ENCODE assay signal across 8 cellular contexts in genomic region chr1:19310720-19311502, GRCh38. TPM values are rescaled to one million over a fixed set of nuclear protein-coding genes. Genes with fewer than 3 reads are reported as not detected.
DNase-seq lines count a peak whose midpoint lies in the region; TF ChIP-seq lines count a peak whose summit lies in the region.

No MANE protein-coding gene starts in this region.

- peak overlapping the region; percentile 99 for H2AFZ ChIP-seq in neuronal stem cell (ENCODE audit: low read length)

- no peak for TF ChIP-seq CTCF in epithelial cell of esophagus (IDR thresholded peaks at IDR 0.05; ENCODE audit: insufficient read depth, low read depth, low read length, missing control alignments)

- H3K18ac ChIP-seq in neuronal stem cell (ENCODE audit: low read length) = peak overlapping the region; percentile 96

- H3K36me3 Mint-ChIP-seq in activated CD4-positive, alpha-beta T cell treated with anti-CD3 and anti-CD28 coated beads, Interleukin-2, amount 10 ng/mL, durations not matched to agents 24 days and 14 days (ENCODE audit: low read depth) = peaks cover 9% of the 10 kb centered on the region

- H2BK120ac ChIP-seq in neuronal stem cell (ENCODE audit: low read depth, low read length) = no peak overlapping the region

- WGBS in neuronal stem cell (ENCODE audit: extremely low coverage in 2 of 2, insufficient read length in 2 of 2, insufficient replicate concordance in 1 of 2), 2 donors = no CpG with 5 or more reads among the region's 13 CpGs

- H3K4me3 Mint-ChIP-seq in activated CD4-positive, alpha-beta T cell treated with anti-CD3 and anti-CD28 coated beads, Interleukin-2, amount 10 ng/mL, durations not matched to agents 24 days and 14 days = peak overlapping the region; percentile 92

- no peaks in the 10 kb centered on the region for H3K9me3 ChIP-seq in neuronal stem cell (replicated peaks in 1 of 2; ENCODE audit: control insufficient read depth in 2 of 2, insufficient read depth in 1 of 2, low read depth in 1 of 2, low read length in 2 of 2)

- peaks cover 0 to 2% (median 0%) of the 10 kb centered on the region in 3 experiments for H3K27me3 ChIP-seq in neuronal stem cell (ENCODE audit: control insufficient read depth in 3 of 3, insufficient read depth in 3 of 3, low read depth in 1 of 3, low read length in 3 of 3)

- peak overlapping the region; percentile 76 for H3K4me3 ChIP-seq in epithelial cell of esophagus (ENCODE audit: low read length)
- H3K4me3 ChIP-seq in neuronal stem cell (ENCODE audit: low read length in 2 of 2) = peak overlapping the region; percentile 91 to 98

- H2BK5ac ChIP-seq in neuronal stem cell (ENCODE audit: low read length) = peak overlapping the region; percentile 63

- peak overlapping the region; percentile 94 for H3K14ac ChIP-seq in neuronal stem cell (ENCODE audit: low read length)

- H3K4me1 ChIP-seq in neuronal stem cell (ENCODE audit: control insufficient read depth in 2 of 2, insufficient read depth in 1 of 2, low read depth in 1 of 2, low read length in 2 of 2) = peaks cover 6 to 12% of the 10 kb centered on the region in 2 donors

- peak overlapping the region; percentile 34 for H3K23ac ChIP-seq in neuronal stem cell (ENCODE audit: low read depth, low read length, poor library complexity)

- H3K4me2 ChIP-seq in neuronal stem cell (ENCODE audit: insufficient read depth, low read length, poor library complexity, severe bottlenecking) = peak overlapping the region; percentile 95

- no peak overlapping the region for H2BK12ac ChIP-seq in neuronal stem cell (ENCODE audit: low read length)

- H3K79me1 ChIP-seq in neuronal stem cell (ENCODE audit: low read depth, low read length) = peaks cover 13% of the 10 kb centered on the region

- H3K4me1 Mint-ChIP-seq in activated CD4-positive, alpha-beta T cell treated with anti-CD3 and anti-CD28 coated beads, Interleukin-2, amount 10 ng/mL, durations not matched to agents 24 days and 14 days = peaks cover 30% of the 10 kb centered on the region

- H4K8ac ChIP-seq in neuronal stem cell (ENCODE audit: low read depth, low read length) = no peak overlapping the region

- H3K27ac ChIP-seq in neuronal stem cell (replicated peaks; ENCODE audit: low read length) = no peak overlapping the region

- peak; percentile 56 for DNase-seq in activated CD4-positive, alpha-beta T cell treated with anti-CD3 and anti-CD28 coated beads, Interleukin-2, amount 10 ng/mL, durations not matched to agents 24 days and 14 days
- DNase-seq in activated CD4-positive, alpha-beta T cell treated with anti-CD3 and anti-CD28 coated beads for 4 hours = no peak
- DNase-seq in RKO (ENCODE audit: low spot score) = peak; percentile 26
- no peak for DNase-seq in epithelial cell of esophagus (ENCODE audit: low read depth)
- peak; percentile 6 for DNase-seq in neuronal stem cell (ENCODE audit: low spot score)
- no peak for DNase-seq in NCI-H748 treated with DMSO at 0.1 percent for 48 hours (lab: John Stamatoyannopoulos, UW)
- no peak for DNase-seq in cerebellum (ENCODE audit: low spot score)
- no peak for DNase-seq in CD1c-positive myeloid dendritic cell (ENCODE audit: extremely low spot score)

- peak overlapping the region; percentile 100 for H3K9ac ChIP-seq in neuronal stem cell (ENCODE audit: low read depth, low read length, poor library complexity)

- H4K91ac ChIP-seq in neuronal stem cell (ENCODE audit: low read depth, low read length, poor library complexity) = no peak overlapping the region

- no peak overlapping the region for H2BK15ac ChIP-seq in neuronal stem cell (ENCODE audit: low read length)

- intact Hi-C loops in activated CD4-positive, alpha-beta T cell treated with anti-CD3 and anti-CD28 coated beads, Interleukin-2, amount 10 ng/mL, durations not matched to agents 24 days and 14 days (cut with micrococcal nuclease) = loop anchor here (1.0 kb wide), 1 partner anchor 173 kb away; no protein-coding TSS in a partner anchor

- peaks cover 22 to 56% of the 10 kb centered on the region in 2 donors for H3K36me3 ChIP-seq in neuronal stem cell (replicated peaks in 1 of 2; ENCODE audit: control insufficient read depth in 2 of 2, insufficient read depth in 2 of 2, low read length in 2 of 2)

- H3K27ac Mint-ChIP-seq in activated CD4-positive, alpha-beta T cell treated with anti-CD3 and anti-CD28 coated beads, Interleukin-2, amount 10 ng/mL, durations not matched to agents 24 days and 14 days = peak overlapping the region; percentile 89

- no peak overlapping the region for H3K4ac ChIP-seq in neuronal stem cell (ENCODE audit: low read length)

- peak overlapping the region; percentile 94 for H2AK5ac ChIP-seq in neuronal stem cell (ENCODE audit: low read depth, low read length)

- H3K27me3 Mint-ChIP-seq in activated CD4-positive, alpha-beta T cell treated with anti-CD3 and anti-CD28 coated beads, Interleukin-2, amount 10 ng/mL, durations not matched to agents 24 days and 14 days = no peaks in the 10 kb centered on the region

- no peaks in the 10 kb centered on the region for H3K9me3 Mint-ChIP-seq in activated CD4-positive, alpha-beta T cell treated with anti-CD3 and anti-CD28 coated beads, Interleukin-2, amount 10 ng/mL, durations not matched to agents 24 days and 14 days

RNA-seq across cellular contexts. Expression of gene AKR7A2, which starts 1.0 kb away (rescaled TPM):
- 33.6 and 35.4 TPM in 2 replicates for total RNA-seq in activated CD4-positive, alpha-beta T cell treated with anti-CD3 and anti-CD28 coated beads, Interleukin-2, amount 10 ng/mL, durations not matched to agents 24 days and 14 days
- polyA plus RNA-seq in neuronal stem cell (2013, experiment 1 of 2) = 43.2 TPM
- 43.8 TPM for polyA plus RNA-seq in neuronal stem cell (2013, experiment 2 of 2)
- total RNA-seq in cerebellum = 30.4 TPM

RNA-seq across cellular contexts. Expression of gene SLC66A1, which starts 1.2 kb away (rescaled TPM):
- 9.2 and 10.1 TPM in 2 replicates for total RNA-seq in activated CD4-positive, alpha-beta T cell treated with anti-CD3 and anti-CD28 coated beads, Interleukin-2, amount 10 ng/mL, durations not matched to agents 24 days and 14 days
- polyA plus RNA-seq in neuronal stem cell (2013, experiment 1 of 2) = 11.4 TPM
- polyA plus RNA-seq in neuronal stem cell (2013, experiment 2 of 2) = 11.4 TPM
- total RNA-seq in cerebellum = 16.2 TPM

RNA-seq across cellular contexts. Expression of gene AKR7A3, which starts 22.3 kb away (rescaled TPM):
- 1.8 and 2.5 TPM in 2 replicates for total RNA-seq in activated CD4-positive, alpha-beta T cell treated with anti-CD3 and anti-CD28 coated beads, Interleukin-2, amount 10 ng/mL, durations not matched to agents 24 days and 14 days
- 0.71 TPM for polyA plus RNA-seq in neuronal stem cell (2013, experiment 1 of 2)
- 0.62 TPM for polyA plus RNA-seq in neuronal stem cell (2013, experiment 2 of 2)
- 2.1 TPM for total RNA-seq in cerebellum

RNA-seq across cellular contexts. Expression of gene MRTO4, which starts 59.3 kb away (rescaled TPM):
- total RNA-seq in activated CD4-positive, alpha-beta T cell treated with anti-CD3 and anti-CD28 coated beads, Interleukin-2, amount 10 ng/mL, durations not matched to agents 24 days and 14 days = 132 and 135 TPM in 2 replicates
- 29.5 TPM for polyA plus RNA-seq in neuronal stem cell (2013, experiment 1 of 2)
- polyA plus RNA-seq in neuronal stem cell (2013, experiment 2 of 2) = 28.5 TPM
- 19.9 TPM for total RNA-seq in cerebellum

RNA-seq across cellular contexts. Expression of gene EMC1, which starts 59.6 kb away (rescaled TPM):
- total RNA-seq in activated CD4-positive, alpha-beta T cell treated with anti-CD3 and anti-CD28 coated beads, Interleukin-2, amount 10 ng/mL, durations not matched to agents 24 days and 14 days = 67.9 and 71.1 TPM in 2 replicates
- polyA plus RNA-seq in neuronal stem cell (2013, experiment 1 of 2) = 19.9 TPM
- polyA plus RNA-seq in neuronal stem cell (2013, experiment 2 of 2) = 21.2 TPM
- total RNA-seq in cerebellum = 70.7 TPM

Comparison
In these comparisons a context has a peak if more than half of its experiments do, and no peak if none do; other contexts are left out.
1. DNase-seq: peak in activated CD4-positive, alpha-beta T cell treated with anti-CD3 and anti-CD28 coated beads, Interleukin-2, amount 10 ng/mL, durations not matched to agents 24 days and 14 days (single experiment), RKO (single experiment) and neuronal stem cell (single experiment); none in activated CD4-positive, alpha-beta T cell treated with anti-CD3 and anti-CD28 coated beads for 4 hours (0 of 2), epithelial cell of esophagus (single experiment), NCI-H748 treated with DMSO at 0.1 percent for 48 hours (single experiment), cerebellum (single experiment) and CD1c-positive myeloid dendritic cell (single experiment).